In genomic region chr6:136226027-136226673, GRCh38 we compare ENCODE assay signal across 8 cellular contexts. TPM values are rescaled to one million over a fixed set of nuclear protein-coding genes. Genes with fewer than 3 reads are reported as not detected.
DNase-seq lines count a peak whose midpoint lies in the region; ATAC-seq and TF ChIP-seq lines count a peak whose summit lies in the region.

No MANE protein-coding gene starts in this region.

- peak; percentile 100 for TF ChIP-seq CTCF in chondrocyte (IDR thresholded peaks at IDR 0.05)
- TF ChIP-seq CTCF in lower leg skin (IDR thresholded peaks at IDR 0.05): peak; percentile 78 to 99 (median 82)

- peak; percentile 30 to 34 for DNase-seq in NCI-H2081 (lab: John Stamatoyannopoulos, UW)
- no peak for DNase-seq in NCI-H2081 treated with DMSO at 0.1 percent for 48 hours (lab: John Stamatoyannopoulos, UW)
- DNase-seq in NCI-H2196 (lab: John Stamatoyannopoulos, UW; ENCODE audit: unreplicated experiment): peak; percentile 63
- DNase-seq in activated CD4-positive, alpha-beta T cell treated with anti-CD3 and anti-CD28 coated beads for 1 hour: peak; percentile 32
- no peak for DNase-seq in chondrocyte (ENCODE audit: low spot score)
- peak; percentile 36 to 89 for DNase-seq in lower leg skin (ENCODE audit: low spot score in 2 of 2)
- DNase-seq in stimulated activated CD4-positive, alpha-beta T cell treated with anti-CD3 and anti-CD28 coated beads, TNF-alpha, amount 100 ng/mL, for 4 hours (ENCODE audit: low read depth in 3 of 3): peak; percentile 16 to 27 (median 22)

- TF ChIP-seq POLR2A in lower leg skin (IDR thresholded peaks at IDR 0.05): no peak

- H3K36me3 Mint-ChIP-seq in chondrocyte (ENCODE audit: low read depth): peaks cover 2% of the 10 kb centered on the region

- no peak overlapping the region for H3K4me3 Mint-ChIP-seq in chondrocyte (ENCODE audit: unreplicated experiment)

- no peaks in the 10 kb centered on the region for H3K27me3 Mint-ChIP-seq in chondrocyte (ENCODE audit: low read depth)

- H3K9me3 Mint-ChIP-seq in chondrocyte (ENCODE audit: low read depth): no peaks in the 10 kb centered on the region

- H3K4me1 Mint-ChIP-seq in chondrocyte (ENCODE audit: low read depth): peaks cover 14% of the 10 kb centered on the region

- H3K4me3 ChIP-seq in lower leg skin (ENCODE audit: low read depth, poor library complexity, severe bottlenecking): no peak overlapping the region

- H3K27ac Mint-ChIP-seq in chondrocyte (ENCODE audit: unreplicated experiment): no peak overlapping the region

- WGBS in lower leg skin, 2 donors: 21 to 22% methylated on average over 12 of the region's 12 CpGs

- intact Hi-C loops in lower leg skin (cut with DNase I; ENCODE audit: low total_unique reads): loop anchor here (10.0 kb wide), 1 partner anchor 691 kb away; no protein-coding TSS in a partner anchor

- ATAC-seq in HG02884 (IDR thresholded peaks at IDR 0.05; ENCODE audit: unreplicated experiment): peak; percentile 55

RNA-seq across cellular contexts. Expression of gene MTFR2, which starts 24.0 kb away (rescaled TPM):
- 0.85 to 1.7 TPM (median 1.0 TPM) in 3 replicates for total RNA-seq in chondrocyte
- total RNA-seq in lower leg skin: 1 to 10 TPM in 1 of 4 donors, under 1 TPM in 2, not detected in 1; 0.49 to 1.3 (median 0.76) TPM

Comparison
In these comparisons a context has a peak if more than half of its experiments do, and no peak if none do; other contexts are left out.
1. DNase-seq: peak in NCI-H2081 (2 of 2), NCI-H2196 (single experiment), activated CD4-positive, alpha-beta T cell treated with anti-CD3 and anti-CD28 coated beads for 1 hour (single experiment), lower leg skin (2 of 2) and stimulated activated CD4-positive, alpha-beta T cell treated with anti-CD3 and anti-CD28 coated beads, TNF-alpha, amount 100 ng/mL, for 4 hours (3 of 3); none in NCI-H2081 treated with DMSO at 0.1 percent for 48 hours (single experiment) and chondrocyte (single experiment).